In genomic region chr3:183131735-183132134, GRCh38 we compare ENCODE assay signal across 25 cellular contexts. TPM values are rescaled to one million over a fixed set of nuclear protein-coding genes. Genes with fewer than 3 reads are reported as not detected.
DNase-seq lines count a peak whose midpoint lies in the region; ATAC-seq, FAIRE-seq and TF ChIP-seq lines count a peak whose summit lies in the region.
"Had no signal": no experiment of that assay in that cellular context is flagged by ENCODE, and none has a peak within 500 bp of the region (broad histone marks: within the 10 kb centered on the region; RNA-seq: fewer than 3 reads in every experiment).

No MANE protein-coding gene starts in this region.

- H3K36me3 ChIP-seq in bronchial epithelial cell (ENCODE audit: control insufficient read depth, insufficient read depth, low read length), result no peaks in the 10 kb centered on the region
- no peaks in the 10 kb centered on the region for H3K36me3 ChIP-seq in left lung
- H3K36me3 ChIP-seq: colonic mucosa, right atrium auricular region had no signal

- FAIRE-seq in bronchial epithelial cell (lab: Jason Lieb, UNC), result no peak
- FAIRE-seq: D721Med, GM18507 had no signal

- H3K4me1 ChIP-seq in left lung, result peaks cover 0 to 6% of the 10 kb centered on the region in 2 donors
- H3K4me1 ChIP-seq: colonic mucosa, right atrium auricular region had no signal

- H3K9me3 ChIP-seq in left lung, result peaks cover 0 to 15% of the 10 kb centered on the region in 2 donors

- DNase-seq in AG10803 (ENCODE audit: low read depth), result peak; percentile 55
- peak; percentile 22 for DNase-seq in M059J (ENCODE audit: low read depth)
- peak; percentile 14 for DNase-seq in bronchial epithelial cell (ENCODE audit: low read depth)
- DNase-seq in left lung, result no peak
- no peak for DNase-seq in activated CD4-positive, alpha-beta T cell treated with anti-CD3 and anti-CD28 coated beads, Interleukin-2, amount 50 U/mL, for 4 hours
- DNase-seq in iPS-NIHi11 (ENCODE audit: low spot score), result no peak
- DNase-seq: activated CD4-positive, CD25-positive, alpha-beta regulatory T cell; activated CD8-positive, alpha-beta memory T cell treated with anti-CD3 and anti-CD28 coated beads for 24 hours; activated naive CD4-positive, alpha-beta T cell treated with anti-CD3 and anti-CD28 coated beads, Interleukin-2, amount 10 ng/mL, durations not matched to agents 7 days and 5 days; activated T-cell treated with anti-CD3 and anti-CD28 coated beads, Interleukin-2, amount 50 U/mL, for 4 hours; colonic mucosa; mesenchymal stem cell; naive thymus-derived CD4-positive, alpha-beta T cell; NCI-H1092; NCI-H524; RPMI8226; stimulated activated CD4-positive, alpha-beta T cell treated with anti-CD3 and anti-CD28 coated beads, Interleukin-15, amount 100 ng/mL, for 24 hours; T1000 had no signal

- no peaks in the 10 kb centered on the region for H3K27me3 ChIP-seq in bronchial epithelial cell (ENCODE audit: control insufficient read depth, insufficient read depth, low read length)
- peaks cover 0 to 8% of the 10 kb centered on the region in 2 donors for H3K27me3 ChIP-seq in left lung
- H3K27me3 ChIP-seq: colonic mucosa, right atrium auricular region had no signal

- peak; percentile 30 for ATAC-seq in left lung
- ATAC-seq in HG02884 (IDR thresholded peaks at IDR 0.05; ENCODE audit: unreplicated experiment), result no peak
- no peak for ATAC-seq in GM19455 (IDR thresholded peaks at IDR 0.05; ENCODE audit: unreplicated experiment)
- ATAC-seq: activated T-cell treated with anti-CD3 and anti-CD28 coated beads, Interleukin-2, amount 50 U/mL, for 4 hours; naive thymus-derived CD4-positive, alpha-beta T cell had no signal

- H3K27ac ChIP-seq in left lung, result no peak overlapping the region
- H3K27ac ChIP-seq: C4-2B, colonic mucosa, KMS-11, right atrium auricular region had no signal

- no peak overlapping the region for H3K4me3 ChIP-seq in AG10803 (ENCODE audit: low read length)
- no peak overlapping the region for H3K4me3 ChIP-seq in bronchial epithelial cell (ENCODE audit: low read depth, low read length)
- no peak overlapping the region for H3K4me3 ChIP-seq in left lung
- H3K4me3 ChIP-seq: colonic mucosa, right atrium auricular region had no signal

- intact Hi-C loops in left lung (cut with DNase I), result no loop called here

- TF ChIP-seq CTCF in AG10803 (conservative IDR thresholded peaks at IDR 0.05; ENCODE audit: low read length) (no peak), bronchial epithelial cell (IDR thresholded peaks at IDR 0.05; ENCODE audit: insufficient read depth, low read length, severe bottlenecking) (no peak), left lung (IDR thresholded peaks at IDR 0.05) (no peak)

RNA-seq across cellular contexts. Expression of gene LAMP3, which starts 30.8 kb away (rescaled TPM):
- total RNA-seq in M059J (2014; rRNA removed; shearing (Covaris generic)), result 0.37 and 1.1 TPM in 2 replicates
- total RNA-seq in bronchial epithelial cell, result 8.4 and 18.8 TPM in 2 replicates
- total RNA-seq in left lung, result 100 to 1,000 TPM; 201 to 243 TPM

RNA-seq across cellular contexts. Expression of gene MCCC1, which starts 32.4 kb away (rescaled TPM):
- total RNA-seq in M059J (2014; rRNA removed; shearing (Covaris generic)), result 14.1 and 19.7 TPM in 2 replicates
- total RNA-seq in bronchial epithelial cell (17.9 and 20.2 TPM in 2 replicates), left lung (10 to 100 TPM; 45.4 to 61.8 TPM)

Comparison
In these comparisons a context has a peak if more than half of its experiments do, and no peak if none do; other contexts are left out.
1. DNase-seq: peak in AG10803 (single experiment), M059J (single experiment) and bronchial epithelial cell (single experiment); none in left lung (0 of 2), activated CD4-positive, alpha-beta T cell treated with anti-CD3 and anti-CD28 coated beads, Interleukin-2, amount 50 U/mL, for 4 hours (0 of 2) and iPS-NIHi11 (single experiment).
2. RNA of gene LAMP3, which starts 30.8 kb away (total RNA-seq): 201 to 243 TPM in left lung; 8.4 to 18.8 TPM in bronchial epithelial cell and 0.37 to 1.1 TPM in M059J; every median in the first group is over 10 times any median in the second.